In genomic region chr1:51504806-51505525, GRCh38 we compare ENCODE assay signal across 11 cellular contexts. TPM values are rescaled to one million over a fixed set of nuclear protein-coding genes. Genes with fewer than 3 reads are reported as not detected.
DNase-seq lines count a peak whose midpoint lies in the region; ATAC-seq and TF ChIP-seq lines count a peak whose summit lies in the region.
"Had no signal": no experiment of that assay in that cellular context is flagged by ENCODE, and none has a peak within 500 bp of the region (broad histone marks: within the 10 kb centered on the region; RNA-seq: fewer than 3 reads in every experiment).

No MANE protein-coding gene starts in this region.

- POLR2A ChIA-PET in WTC11 (lab: Charles Lee), result no interaction called here

- H3K4me3 Mint-ChIP-seq in activated T-cell treated with anti-CD3 and anti-CD28 coated beads, Interleukin-2, amount 50 U/mL, for 24 hours, result peak overlapping the region; percentile 29
- H3K4me3 Mint-ChIP-seq in IgD-negative memory B cell, result peak overlapping the region; percentile 31 to 86 (median 72)
- no peak overlapping the region for H3K4me3 Mint-ChIP-seq in osteocyte (ENCODE audit: unreplicated experiment)
- no peak overlapping the region for H3K4me3 Mint-ChIP-seq in WTC11

- CTCF ChIA-PET in WTC11 (lab: Charles Lee), result no interaction called here

- H3K4me1 Mint-ChIP-seq in activated T-cell treated with anti-CD3 and anti-CD28 coated beads, Interleukin-2, amount 50 U/mL, for 24 hours (ENCODE audit: low read depth), result peaks cover 74% of the 10 kb centered on the region
- peaks cover 57 to 65% (median 58%) of the 10 kb centered on the region in 3 donors for H3K4me1 Mint-ChIP-seq in IgD-negative memory B cell
- peaks cover 32% of the 10 kb centered on the region for H3K4me1 Mint-ChIP-seq in osteocyte (ENCODE audit: unreplicated experiment)
- H3K4me1 Mint-ChIP-seq in WTC11, result peaks cover 1% of the 10 kb centered on the region

- no peak overlapping the region for H3K4me3 ChIP-seq in HAP-1
- H3K4me3 ChIP-seq: uterus had no signal

- H3K4me1 ChIP-seq in HAP-1, result peaks cover 14% of the 10 kb centered on the region

- H3K36me3 ChIP-seq in HAP-1 (replicated peaks), result peaks cover 7% of the 10 kb centered on the region
- H3K36me3 ChIP-seq: uterus had no signal

- in situ Hi-C loops in HAP-1 (cut with MboI; ENCODE audit: low sequenced_read_pairs), result no loop called here

- peak; percentile 41 for ATAC-seq in GM21576 (IDR thresholded peaks at IDR 0.05; ENCODE audit: unreplicated experiment)
- ATAC-seq in WTC11, result no peak
- ATAC-seq: Panc1 had no signal

- peaks cover 54% of the 10 kb centered on the region for H3K36me3 Mint-ChIP-seq in activated T-cell treated with anti-CD3 and anti-CD28 coated beads, Interleukin-2, amount 50 U/mL, for 24 hours (ENCODE audit: low read depth)
- H3K36me3 Mint-ChIP-seq in IgD-negative memory B cell (peaks cover 16% of the 10 kb centered on the region), osteocyte (ENCODE audit: unreplicated experiment) (peaks cover 11% of the 10 kb centered on the region), WTC11 (peaks cover 9% of the 10 kb centered on the region)

- peak; percentile 45 for DNase-seq in activated T-cell treated with anti-CD3 and anti-CD28 coated beads, Interleukin-2, amount 50 U/mL, for 24 hours
- no peak for DNase-seq in activated T-cell treated with anti-CD3 and anti-CD28 coated beads, Interleukin-2, amount 50 U/mL, for 1 hour
- DNase-seq in osteocyte (ENCODE audit: extremely low spot score, unreplicated experiment) (no peak), WTC11 (ENCODE audit: low spot score) (no peak), HAP-1 (ENCODE audit: low spot score in 2 of 2) (no peak), NCI-H1436 (lab: John Stamatoyannopoulos, UW) (no peak)
- DNase-seq: NCI-H146, uterus had no signal

- H3K27me3 Mint-ChIP-seq in activated T-cell treated with anti-CD3 and anti-CD28 coated beads, Interleukin-2, amount 50 U/mL, for 24 hours, result no peaks in the 10 kb centered on the region
- no peaks in the 10 kb centered on the region for H3K27me3 Mint-ChIP-seq in IgD-negative memory B cell
- no peaks in the 10 kb centered on the region for H3K27me3 Mint-ChIP-seq in osteocyte (ENCODE audit: unreplicated experiment)
- H3K27me3 Mint-ChIP-seq in WTC11 (ENCODE audit: low read depth), result no peaks in the 10 kb centered on the region

- TF ChIP-seq CTCF in osteocyte (IDR thresholded peaks at IDR 0.05) (no peak), WTC11 (IDR thresholded peaks at IDR 0.05) (no peak)

- no peaks in the 10 kb centered on the region for H3K27me3 ChIP-seq in HAP-1 (ENCODE audit: low read depth)
- H3K27me3 ChIP-seq: uterus had no signal

- H3K9me3 Mint-ChIP-seq in activated T-cell treated with anti-CD3 and anti-CD28 coated beads, Interleukin-2, amount 50 U/mL, for 24 hours, result no peaks in the 10 kb centered on the region
- no peaks in the 10 kb centered on the region for H3K9me3 Mint-ChIP-seq in IgD-negative memory B cell
- H3K9me3 Mint-ChIP-seq in osteocyte (ENCODE audit: unreplicated experiment), result no peaks in the 10 kb centered on the region
- H3K9me3 Mint-ChIP-seq in WTC11, result peaks cover 5% of the 10 kb centered on the region

- H3K9me3 ChIP-seq in HAP-1, result no peaks in the 10 kb centered on the region; the same call in 1 of the 2 replicates
- H3K9me3 ChIP-seq: uterus had no signal

- H3K27ac Mint-ChIP-seq in activated T-cell treated with anti-CD3 and anti-CD28 coated beads, Interleukin-2, amount 50 U/mL, for 24 hours, result peak overlapping the region; percentile 91
- peak overlapping the region; percentile 63 to 82 (median 70) for H3K27ac Mint-ChIP-seq in IgD-negative memory B cell
- H3K27ac Mint-ChIP-seq in osteocyte (ENCODE audit: unreplicated experiment), result peak overlapping the region; percentile 24
- no peak overlapping the region for H3K27ac Mint-ChIP-seq in WTC11

TF ChIP-seq in WTC11, 78 proteins besides CTCF, POLR2A, EP300 and RAD21:
- TF ChIP-seq IRF1 (CRISPR knock-in tag; IDR thresholded peaks at IDR 0.05) (no peak), CDX4 (CRISPR knock-in tag; IDR thresholded peaks at IDR 0.05; ENCODE audit: borderline replicate concordance) (no peak), MXD4 (CRISPR knock-in tag; IDR thresholded peaks at IDR 0.05; ENCODE audit: borderline replicate concordance) (no peak), E2F4 (CRISPR knock-in tag; IDR thresholded peaks at IDR 0.05; ENCODE audit: borderline replicate concordance, low read depth) (no peak), JUN (CRISPR knock-in tag; IDR thresholded peaks at IDR 0.05) (no peak), KAT7 (CRISPR knock-in tag; IDR thresholded peaks at IDR 0.05; ENCODE audit: borderline replicate concordance) (no peak), SP1 (CRISPR knock-in tag; conservative IDR thresholded peaks at IDR 0.05) (no peak), ZSCAN18 (CRISPR knock-in tag; IDR thresholded peaks at IDR 0.05) (no peak), ERG (CRISPR knock-in tag; IDR thresholded peaks at IDR 0.05) (no peak), ZNF232 (CRISPR knock-in tag; IDR thresholded peaks at IDR 0.05) (no peak)
TF ChIP-seq in WTC11: peak in this region for 0.

RNA-seq across cellular contexts. Expression of gene EPS15, which starts 14.1 kb away (rescaled TPM):
- 70.2 TPM for polyA plus RNA-seq in IgD-negative memory B cell
- 62.4 and 64.8 TPM in 2 replicates for total RNA-seq in osteocyte
- 37.1 to 41.7 TPM (median 39.3 TPM) in 3 replicates for total RNA-seq in WTC11 (2021)

Comparison
In these comparisons a context has a peak if more than half of its experiments do, and no peak if none do; other contexts are left out.
1. H3K4me3 Mint-ChIP-seq: peak in activated T-cell treated with anti-CD3 and anti-CD28 coated beads, Interleukin-2, amount 50 U/mL, for 24 hours (single experiment) and IgD-negative memory B cell (4 of 4); none in osteocyte (single experiment) and WTC11 (single experiment).